Comparison of ENCODE assay signal across 39 cellular contexts in genomic region chr3:171011536-171012336, GRCh38. TPM values are rescaled to one million over a fixed set of nuclear protein-coding genes. Genes with fewer than 3 reads are reported as not detected.
"Had no signal": no experiment of that assay in that cellular context is flagged by ENCODE, and none has a peak within 500 bp of the region (broad histone marks: within the 10 kb centered on the region; RNA-seq: fewer than 3 reads in every experiment).

No MANE protein-coding gene starts in this region.

- H3K27ac Mint-ChIP-seq: activated B cell treated with CpG ODN at 0.5 μM for 24 hours; activated CD4-positive, alpha-beta memory T cell treated with anti-CD3 and anti-CD28 coated beads for 36 hours; activated CD8-positive, alpha-beta memory T cell treated with anti-CD3 and anti-CD28 coated beads, Interleukin-2, amount 10 ng/mL, durations not matched to agents 7 days and 5 days; activated naive CD4-positive, alpha-beta T cell treated with anti-CD3 and anti-CD28 coated beads, Interleukin-2, amount 10 ng/mL, durations not matched to agents 7 days and 5 days; activated naive CD8-positive, alpha-beta T cell; activated naive CD8-positive, alpha-beta T cell treated with anti-CD3 and anti-CD28 coated beads, Interleukin-2, amount 50 U/mL, for 24 hours had no signal

- H3K27me3 Mint-ChIP-seq: activated naive CD4-positive, alpha-beta T cell treated with anti-CD3 and anti-CD28 coated beads, Interleukin-2, amount 10 ng/mL, durations not matched to agents 7 days and 5 days had no signal

- H3K4me1 Mint-ChIP-seq: activated B cell treated with CpG ODN at 0.5 μM for 24 hours; activated CD8-positive, alpha-beta memory T cell treated with anti-CD3 and anti-CD28 coated beads, Interleukin-2, amount 10 ng/mL, durations not matched to agents 7 days and 5 days; activated naive CD4-positive, alpha-beta T cell treated with anti-CD3 and anti-CD28 coated beads, Interleukin-2, amount 10 ng/mL, durations not matched to agents 7 days and 5 days; activated naive CD8-positive, alpha-beta T cell treated with anti-CD3 and anti-CD28 coated beads, Interleukin-2, amount 50 U/mL, for 24 hours; central memory CD8-positive, alpha-beta T cell had no signal

- H3K27ac ChIP-seq: cardiac muscle cell, RWPE1, VCaP had no signal

- ATAC-seq: activated CD8-positive, alpha-beta memory T cell treated with anti-CD3 and anti-CD28 coated beads, Interleukin-2, amount 10 ng/mL, durations not matched to agents 7 days and 5 days; activated naive CD8-positive, alpha-beta T cell treated with anti-CD3 and anti-CD28 coated beads, Interleukin-2, amount 50 U/mL, for 24 hours; PC-3; Right ventricle myocardium inferior had no signal

- FAIRE-seq: RCC 7860 had no signal

- H3K36me3 Mint-ChIP-seq: activated CD4-positive, alpha-beta memory T cell treated with anti-CD3 and anti-CD28 coated beads for 36 hours; activated CD8-positive, alpha-beta memory T cell treated with anti-CD3 and anti-CD28 coated beads, Interleukin-2, amount 10 ng/mL, durations not matched to agents 7 days and 5 days; activated naive CD4-positive, alpha-beta T cell treated with anti-CD3 and anti-CD28 coated beads, Interleukin-2, amount 10 ng/mL, durations not matched to agents 7 days and 5 days; activated naive CD8-positive, alpha-beta T cell had no signal

- H3K4me3 ChIP-seq: cardiac muscle cell, MG63 had no signal

- DNase-seq: activated B cell treated with CpG ODN at 0.5 μM for 24 hours; activated CD4-positive, alpha-beta memory T cell treated with anti-CD3 and anti-CD28 coated beads for 36 hours; activated CD4-positive, alpha-beta T cell treated with anti-CD3 and anti-CD28 coated beads for 4 hours; activated CD4-positive, alpha-beta T cell treated with anti-CD3 and anti-CD28 coated beads, Interleukin-2, amount 50 U/mL, for 1 hour; activated CD4-positive, CD25-positive, alpha-beta regulatory T cell treated with anti-CD3 and anti-CD28 coated beads, Interleukin-2, amount 50 U/mL, for 72 hours; activated CD8-positive, alpha-beta memory T cell treated with anti-CD3 and anti-CD28 coated beads, Interleukin-2, amount 10 ng/mL, durations not matched to agents 7 days and 5 days; activated CD8-positive, alpha-beta memory T cell treated with anti-CD3 and anti-CD28 coated beads, Interleukin-2, amount 50 U/mL, for 48 hours; activated effector memory CD4-positive, alpha-beta T cell treated with Interleukin-2 at 50 U/mL for 16 hours; activated naive CD4-positive, alpha-beta T cell treated with anti-CD3 and anti-CD28 coated beads, Interleukin-2, amount 10 ng/mL, durations not matched to agents 7 days and 5 days; activated naive CD8-positive, alpha-beta T cell treated with anti-CD3 and anti-CD28 coated beads, Interleukin-2, amount 50 U/mL, for 24 hours; activated T-cell treated with anti-CD3 and anti-CD28 coated beads, Interleukin-2, amount 50 U/mL, for 48 hours; amniotic stem cell; aorta; Karpas-422; MG63; NCI-H1048; NCI-H1105 treated with DMSO at 0.1 percent for 48 hours; NCI-H1436; NCI-H1694; NCI-H1930; NCI-H2081 treated with DMSO at 0.1 percent for 48 hours; NCI-H510A; NCI-H526; NCI-H748 treated with DMSO at 0.1 percent for 48 hours; NK-92 treated with Interleukin-12 subunit alpha and Interleukin-12 subunit beta, amount 100 ng/mL, for 24 hours; PC-3; SIG-M5; SW 1271; T-helper 1 cell; T-helper 2 cell; T-helper 9 cell had no signal

- H3K9me3 ChIP-seq: MG63 had no signal

- H3K9me3 Mint-ChIP-seq: activated B cell treated with CpG ODN at 0.5 μM for 24 hours; activated CD4-positive, alpha-beta memory T cell treated with anti-CD3 and anti-CD28 coated beads for 36 hours; activated naive CD4-positive, alpha-beta T cell treated with anti-CD3 and anti-CD28 coated beads, Interleukin-2, amount 10 ng/mL, durations not matched to agents 7 days and 5 days; activated naive CD8-positive, alpha-beta T cell treated with anti-CD3 and anti-CD28 coated beads, Interleukin-2, amount 50 U/mL, for 24 hours; central memory CD8-positive, alpha-beta T cell had no signal

- H3K27me3 ChIP-seq: MG63 had no signal

- H3K4me3 Mint-ChIP-seq: activated B cell treated with CpG ODN at 0.5 μM for 24 hours; activated CD4-positive, alpha-beta memory T cell treated with anti-CD3 and anti-CD28 coated beads for 36 hours; activated CD8-positive, alpha-beta memory T cell treated with anti-CD3 and anti-CD28 coated beads, Interleukin-2, amount 10 ng/mL, durations not matched to agents 7 days and 5 days; activated naive CD4-positive, alpha-beta T cell treated with anti-CD3 and anti-CD28 coated beads, Interleukin-2, amount 10 ng/mL, durations not matched to agents 7 days and 5 days; activated naive CD8-positive, alpha-beta T cell; activated naive CD8-positive, alpha-beta T cell treated with anti-CD3 and anti-CD28 coated beads, Interleukin-2, amount 50 U/mL, for 24 hours; central memory CD8-positive, alpha-beta T cell had no signal

- H3K36me3 ChIP-seq: cardiac muscle cell, MG63 had no signal

RNA-seq across cellular contexts. Expression of gene SLC2A2, which starts 14.8 kb away (rescaled TPM):
- total RNA-seq: activated B cell treated with CpG ODN at 0.5 μM for 24 hours; activated CD4-positive, alpha-beta memory T cell treated with anti-CD3 and anti-CD28 coated beads for 36 hours; activated CD8-positive, alpha-beta memory T cell treated with anti-CD3 and anti-CD28 coated beads, Interleukin-2, amount 10 ng/mL, durations not matched to agents 7 days and 5 days; aorta; cardiac muscle cell; PC-3; Right ventricle myocardium inferior; SK-MEL-5 had no signal
- polyA plus RNA-seq: cardiac muscle cell had no signal
